ENCODE assay signal across 9 cellular contexts in the genomic region with DNA sequence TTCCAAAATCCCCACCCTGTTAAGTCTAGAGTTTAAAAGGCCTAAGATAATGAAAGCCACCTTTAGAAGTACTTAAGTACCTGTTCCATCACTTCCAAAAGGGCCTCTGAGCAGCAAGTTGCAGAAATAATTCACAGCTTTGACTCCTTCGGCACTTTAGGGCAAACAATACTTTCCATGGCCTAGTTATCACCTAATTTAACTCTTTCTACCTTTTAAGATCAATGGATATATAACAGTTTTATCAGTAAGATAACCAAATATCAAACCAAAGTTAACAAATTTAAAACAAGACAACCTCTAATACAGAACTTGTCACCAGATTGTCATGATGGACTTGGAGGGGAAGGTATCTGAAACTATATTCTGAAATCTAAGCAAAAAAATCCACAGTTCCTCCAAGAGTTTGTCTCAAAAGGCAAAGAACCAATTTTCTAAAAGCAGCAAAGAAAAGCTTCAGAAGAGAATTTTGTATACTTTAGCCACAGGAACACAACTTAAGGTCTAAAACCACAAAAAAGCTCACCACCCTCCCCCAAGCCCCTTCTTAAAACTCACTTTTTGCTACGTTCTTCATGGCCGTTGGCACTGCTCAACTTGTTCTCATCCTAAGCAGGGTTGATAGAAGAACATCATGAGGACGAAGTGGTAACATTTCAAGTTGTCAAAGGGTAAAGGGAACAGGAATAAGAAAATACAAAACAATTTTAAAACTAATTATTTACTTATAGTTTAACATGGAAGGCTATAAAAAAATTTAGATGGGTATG. TPM values are rescaled to one million over a fixed set of nuclear protein-coding genes. Genes with fewer than 3 reads are reported as not detected.
DNase-seq lines count a peak whose midpoint lies in the region; ATAC-seq and TF ChIP-seq lines count a peak whose summit lies in the region.
"Had no signal": no experiment of that assay in that cellular context is flagged by ENCODE, and none has a peak within 500 bp of the region (broad histone marks: within the 10 kb centered on the region; RNA-seq: fewer than 3 reads in every experiment).

No MANE protein-coding gene starts in this region.

- H3K4me3 Mint-ChIP-seq in activated T-cell treated with anti-CD3 and anti-CD28 coated beads, Interleukin-2, amount 50 U/mL, for 4 hours, result peak overlapping the region; percentile 81
- peak overlapping the region; percentile 21 for H3K4me3 Mint-ChIP-seq in activated CD4-positive, alpha-beta memory T cell treated with anti-CD3 and anti-CD28 coated beads, Interleukin-2, amount 10 ng/mL, durations not matched to agents 7 days and 5 days
- peak overlapping the region; percentile 21 for H3K4me3 Mint-ChIP-seq in stimulated activated memory B cell treated with anti-CD40 and anti-IgM and Interleukin-4, amounts not matched to agents 10 μg/mL and 1 μg/mL and 100 μg/mL, for 72 hours

- H3K4me3 ChIP-seq in fibroblast of villous mesenchyme (ENCODE audit: low read depth, low read length), result peak overlapping the region; percentile 27

- no peaks in the 10 kb centered on the region for H3K9me3 Mint-ChIP-seq in activated T-cell treated with anti-CD3 and anti-CD28 coated beads, Interleukin-2, amount 50 U/mL, for 4 hours
- no peaks in the 10 kb centered on the region for H3K9me3 Mint-ChIP-seq in activated CD4-positive, alpha-beta memory T cell treated with anti-CD3 and anti-CD28 coated beads, Interleukin-2, amount 10 ng/mL, durations not matched to agents 7 days and 5 days
- H3K9me3 Mint-ChIP-seq in stimulated activated memory B cell treated with anti-CD40 and anti-IgM and Interleukin-4, amounts not matched to agents 10 μg/mL and 1 μg/mL and 100 μg/mL, for 72 hours, result no peaks in the 10 kb centered on the region

- POLR2A ChIA-PET in activated CD4-positive, alpha-beta memory T cell treated with anti-CD3 and anti-CD28 coated beads, Interleukin-2, amount 10 ng/mL, durations not matched to agents 7 days and 5 days (lab: Charles Lee), result interaction anchor here (1.2 to 17.5 kb wide), 6 partner anchors 10 to 284 kb away, joined by 3 to 516 read pairs (median 60); partner anchors contain the start of genes NFS1, PHF20, ROMO1 and SCAND1

- peaks cover 52% of the 10 kb centered on the region for H3K36me3 Mint-ChIP-seq in activated T-cell treated with anti-CD3 and anti-CD28 coated beads, Interleukin-2, amount 50 U/mL, for 4 hours (ENCODE audit: insufficient read depth)
- H3K36me3 Mint-ChIP-seq in activated CD4-positive, alpha-beta memory T cell treated with anti-CD3 and anti-CD28 coated beads, Interleukin-2, amount 10 ng/mL, durations not matched to agents 7 days and 5 days (ENCODE audit: low read depth), result peaks cover 72% of the 10 kb centered on the region
- peaks cover 56% of the 10 kb centered on the region for H3K36me3 Mint-ChIP-seq in stimulated activated memory B cell treated with anti-CD40 and anti-IgM and Interleukin-4, amounts not matched to agents 10 μg/mL and 1 μg/mL and 100 μg/mL, for 72 hours

- DNase-seq in activated T-cell treated with anti-CD3 and anti-CD28 coated beads, Interleukin-2, amount 50 U/mL, for 4 hours, result no peak
- no peak for DNase-seq in activated T-cell treated with anti-CD3 and anti-CD28 coated beads, Interleukin-2, amount 50 U/mL, for 48 hours
- no peak for DNase-seq in activated CD4-positive, alpha-beta memory T cell treated with anti-CD3 and anti-CD28 coated beads, Interleukin-2, amount 10 ng/mL, durations not matched to agents 7 days and 5 days
- DNase-seq in fibroblast of villous mesenchyme (ENCODE audit: low read depth) (no peak), dermis blood vessel endothelial cell (no peak), NCI-H226 (no peak)
- DNase-seq: NCI-H69 had no signal

- H3K27ac Mint-ChIP-seq in activated CD4-positive, alpha-beta memory T cell treated with anti-CD3 and anti-CD28 coated beads, Interleukin-2, amount 10 ng/mL, durations not matched to agents 7 days and 5 days, result no peak overlapping the region
- peak overlapping the region; percentile 27 for H3K27ac Mint-ChIP-seq in stimulated activated memory B cell treated with anti-CD40 and anti-IgM and Interleukin-4, amounts not matched to agents 10 μg/mL and 1 μg/mL and 100 μg/mL, for 72 hours

- CTCF ChIA-PET in activated CD4-positive, alpha-beta memory T cell treated with anti-CD3 and anti-CD28 coated beads, Interleukin-2, amount 10 ng/mL, durations not matched to agents 7 days and 5 days (lab: Charles Lee), result interaction anchor here (0.9 to 2.1 kb wide), 5 partner anchors 9 to 216 kb away, joined by 3 to 18 read pairs (median 7); partner anchors contain the start of gene SCAND1

- TF ChIP-seq CTCF in fibroblast of villous mesenchyme (IDR thresholded peaks at IDR 0.05; ENCODE audit: insufficient read depth, low read depth, low read length), result no peak

- H3K27me3 Mint-ChIP-seq in activated T-cell treated with anti-CD3 and anti-CD28 coated beads, Interleukin-2, amount 50 U/mL, for 4 hours (ENCODE audit: low read depth), result no peaks in the 10 kb centered on the region
- H3K27me3 Mint-ChIP-seq in activated CD4-positive, alpha-beta memory T cell treated with anti-CD3 and anti-CD28 coated beads, Interleukin-2, amount 10 ng/mL, durations not matched to agents 7 days and 5 days, result no peaks in the 10 kb centered on the region
- H3K27me3 Mint-ChIP-seq in stimulated activated memory B cell treated with anti-CD40 and anti-IgM and Interleukin-4, amounts not matched to agents 10 μg/mL and 1 μg/mL and 100 μg/mL, for 72 hours, result no peaks in the 10 kb centered on the region

- H3K4me1 Mint-ChIP-seq in activated T-cell treated with anti-CD3 and anti-CD28 coated beads, Interleukin-2, amount 50 U/mL, for 4 hours (ENCODE audit: low read depth), result peaks cover 54% of the 10 kb centered on the region
- peaks cover 55% of the 10 kb centered on the region for H3K4me1 Mint-ChIP-seq in activated CD4-positive, alpha-beta memory T cell treated with anti-CD3 and anti-CD28 coated beads, Interleukin-2, amount 10 ng/mL, durations not matched to agents 7 days and 5 days
- peaks cover 47% of the 10 kb centered on the region for H3K4me1 Mint-ChIP-seq in stimulated activated memory B cell treated with anti-CD40 and anti-IgM and Interleukin-4, amounts not matched to agents 10 μg/mL and 1 μg/mL and 100 μg/mL, for 72 hours

- no peak for ATAC-seq in activated T-cell treated with anti-CD3 and anti-CD28 coated beads, Interleukin-2, amount 50 U/mL, for 4 hours
- ATAC-seq in stimulated activated memory B cell treated with anti-CD40 and anti-IgM and Interleukin-4, amounts not matched to agents 10 μg/mL and 1 μg/mL and 100 μg/mL, for 72 hours, result no peak
- no peak for ATAC-seq in GM18870 (IDR thresholded peaks at IDR 0.05; ENCODE audit: unreplicated experiment)

RNA-seq across cellular contexts. Expression of gene RBM39, which starts 3.5 kb away (rescaled TPM):
- total RNA-seq in activated T-cell treated with anti-CD3 and anti-CD28 coated beads, Interleukin-2, amount 50 U/mL, for 4 hours, result 100 to 1,000 TPM; 336 to 375 (median 337) TPM
- total RNA-seq in activated CD4-positive, alpha-beta memory T cell treated with anti-CD3 and anti-CD28 coated beads, Interleukin-2, amount 10 ng/mL, durations not matched to agents 7 days and 5 days, result 100 to 1,000 TPM; 318 to 331 TPM
- 279 and 372 TPM in 2 replicates for total RNA-seq in fibroblast of villous mesenchyme
- 250 and 362 TPM in 2 replicates for total RNA-seq in dermis blood vessel endothelial cell

RNA-seq across cellular contexts. Expression of gene PHF20, which starts 33.2 kb away (rescaled TPM):
- 10 to 100 TPM; 47.7 to 59.4 (median 48.8) TPM for total RNA-seq in activated T-cell treated with anti-CD3 and anti-CD28 coated beads, Interleukin-2, amount 50 U/mL, for 4 hours
- 10 to 100 TPM; 42.7 to 48.3 TPM for total RNA-seq in activated CD4-positive, alpha-beta memory T cell treated with anti-CD3 and anti-CD28 coated beads, Interleukin-2, amount 10 ng/mL, durations not matched to agents 7 days and 5 days
- 32.5 and 34.5 TPM in 2 replicates for total RNA-seq in fibroblast of villous mesenchyme
- total RNA-seq in dermis blood vessel endothelial cell, result 38.4 and 41.5 TPM in 2 replicates

RNA-seq across cellular contexts. Expression of gene ROMO1, which starts 39.4 kb away (rescaled TPM):
- total RNA-seq in activated T-cell treated with anti-CD3 and anti-CD28 coated beads, Interleukin-2, amount 50 U/mL, for 4 hours, result 100 to 1,000 TPM; 160 to 171 (median 171) TPM
- 100 to 1,000 TPM in 1 of 2 experiments, 10 to 100 TPM in 1; 98.4 to 114 TPM for total RNA-seq in activated CD4-positive, alpha-beta memory T cell treated with anti-CD3 and anti-CD28 coated beads, Interleukin-2, amount 10 ng/mL, durations not matched to agents 7 days and 5 days
- total RNA-seq in fibroblast of villous mesenchyme (143 and 189 TPM in 2 replicates), dermis blood vessel endothelial cell (104 and 241 TPM in 2 replicates)

RNA-seq across cellular contexts. Expression of gene NFS1, which starts 39.4 kb away (rescaled TPM):
- 10 to 100 TPM; 29.0 to 39.4 (median 38.4) TPM for total RNA-seq in activated T-cell treated with anti-CD3 and anti-CD28 coated beads, Interleukin-2, amount 50 U/mL, for 4 hours
- total RNA-seq in activated CD4-positive, alpha-beta memory T cell treated with anti-CD3 and anti-CD28 coated beads, Interleukin-2, amount 10 ng/mL, durations not matched to agents 7 days and 5 days, result 10 to 100 TPM; 28.3 to 30.8 TPM
- total RNA-seq in fibroblast of villous mesenchyme (37.0 and 40.6 TPM in 2 replicates), dermis blood vessel endothelial cell (12.8 and 28.0 TPM in 2 replicates)

Comparison
In these comparisons a context has a peak if more than half of its experiments do, and no peak if none do; other contexts are left out.
1. H3K4me3 Mint-ChIP-seq: peak in every context shown above with its lines; median percentile 81 in activated T-cell treated with anti-CD3 and anti-CD28 coated beads, Interleukin-2, amount 50 U/mL, for 4 hours; 21 in activated CD4-positive, alpha-beta memory T cell treated with anti-CD3 and anti-CD28 coated beads, Interleukin-2, amount 10 ng/mL, durations not matched to agents 7 days and 5 days; 21 in stimulated activated memory B cell treated with anti-CD40 and anti-IgM and Interleukin-4, amounts not matched to agents 10 μg/mL and 1 μg/mL and 100 μg/mL, for 72 hours.